Comparison of ENCODE assay signal across 24 cellular contexts in genomic region chr17:70327723-70328122, GRCh38.
DNase-seq lines count a peak whose midpoint lies in the region; ATAC-seq lines count a peak whose summit lies in the region.
"Had no signal": no experiment of that assay in that cellular context is flagged by ENCODE, and none has a peak within 500 bp of the region (broad histone marks: within the 10 kb centered on the region; RNA-seq: fewer than 3 reads in every experiment).

No MANE protein-coding gene starts in this region.

- peak; percentile 69 for DNase-seq in NOMO-1 treated with dmso at 0.1 percent for 144 hours (lab: John Stamatoyannopoulos, UW; ENCODE audit: unreplicated experiment)
- no peak for DNase-seq in NOMO-1 treated with DMSO at 0.1 percent for 48 hours (lab: John Stamatoyannopoulos, UW; ENCODE audit: unreplicated experiment)
- peak; percentile 30 to 73 for DNase-seq in NCI-H524 (lab: John Stamatoyannopoulos, UW)
- peak; percentile 5 for DNase-seq in cerebellar cortex (ENCODE audit: low spot score)
- no peak for DNase-seq in anterior cingulate cortex (lab: John Stamatoyannopoulos, UW)
- DNase-seq in effector CD4-positive, alpha-beta T cell: no peak
- no peak for DNase-seq in COLO829 (ENCODE audit: low spot score)
- DNase-seq: activated CD4-positive, CD25-positive, alpha-beta regulatory T cell treated with anti-CD3 and anti-CD28 coated beads, Interleukin-2, amount 50 U/mL, for 72 hours; activated CD8-positive, alpha-beta memory T cell treated with anti-CD3 and anti-CD28 coated beads, Interleukin-2, amount 50 U/mL, for 48 hours; activated CD8-positive, alpha-beta T cell treated with anti-CD3 and anti-CD28 coated beads for 36 hours; activated naive CD4-positive, alpha-beta T cell treated with anti-CD3 and anti-CD28 coated beads for 36 hours; adrenal gland; CD4-positive, CD25-positive, alpha-beta regulatory T cell; EL; Karpas-422; NCI-H1694; NCI-H226; PC-3; posterior cingulate gyrus; SK-N-SH; stimulated activated naive CD4-positive, alpha-beta T cell; upper lobe of left lung had no signal

- ATAC-seq in GM18502 (IDR thresholded peaks at IDR 0.05; ENCODE audit: poor library complexity, unreplicated experiment): no peak
- ATAC-seq: activated CD8-positive, alpha-beta T cell treated with anti-CD3 and anti-CD28 coated beads for 36 hours; HepG2; PC-3 had no signal

Comparison
In these comparisons a context has a peak if more than half of its experiments do, and no peak if none do; other contexts are left out.
1. DNase-seq: peak in NOMO-1 treated with dmso at 0.1 percent for 144 hours (single experiment), NCI-H524 (2 of 2) and cerebellar cortex (single experiment); none in NOMO-1 treated with DMSO at 0.1 percent for 48 hours (single experiment), anterior cingulate cortex (0 of 58), effector CD4-positive, alpha-beta T cell (single experiment) and COLO829 (single experiment).